8 cellular contexts compared by ENCODE assay signal in the genomic region with DNA sequence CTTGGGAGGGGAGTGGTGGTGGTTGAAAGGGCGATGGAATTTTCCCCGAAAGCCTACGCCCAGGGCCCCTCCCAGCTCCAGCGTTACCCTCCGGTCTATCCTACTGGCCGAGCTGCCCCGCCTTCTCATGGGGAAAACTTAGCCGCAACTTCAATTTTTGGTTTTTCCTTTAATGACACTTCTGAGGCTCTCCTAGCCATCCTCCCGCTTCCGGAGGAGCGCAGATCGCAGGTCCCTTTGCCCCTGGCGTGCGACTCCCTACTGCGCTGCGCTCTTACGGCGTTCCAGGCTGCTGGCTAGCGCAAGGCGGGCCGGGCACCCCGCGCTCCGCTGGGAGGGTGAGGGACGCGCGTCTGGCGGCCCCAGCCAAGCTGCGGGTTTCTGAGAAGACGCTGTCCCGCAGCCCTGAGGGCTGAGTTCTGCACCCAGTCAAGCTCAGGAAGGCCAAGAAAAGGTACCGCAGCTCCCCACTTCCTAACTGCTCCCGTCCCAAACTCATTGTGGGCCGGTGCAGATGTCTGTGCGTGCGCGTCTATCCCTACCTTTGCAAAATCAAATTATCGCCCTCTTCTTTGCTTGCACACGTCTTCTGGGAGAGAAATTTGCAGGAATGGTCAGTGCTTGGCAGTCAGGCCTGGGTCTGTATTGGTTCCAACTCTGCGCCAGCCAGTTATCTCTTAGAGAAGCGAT. TPM values are rescaled to one million over a fixed set of nuclear protein-coding genes. Genes with fewer than 3 reads are reported as not detected.
A peak's percentile ranks its signal among the peaks of the same experiment; 100 is the strongest.
DNase-seq lines count a peak whose midpoint lies in the region; ATAC-seq and TF ChIP-seq lines count a peak whose summit lies in the region.

No MANE protein-coding gene starts in this region.

- H3K4me3 ChIP-seq in BE2C (ENCODE audit: low read depth, low read length) (peak overlapping the region; percentile 85), OCI-LY3 (ENCODE audit: low read length) (peak overlapping the region; percentile 69), skin epidermis (peak overlapping the region; percentile 62 to 88 (median 69))

- H3K27ac ChIP-seq in OCI-LY3 (ENCODE audit: low read length) (no peak overlapping the region), skin epidermis (peak overlapping the region; percentile 59 to 94 (median 83))

- no peaks in the 10 kb centered on the region; the same call in 1 of the 2 replicates for H3K4me1 ChIP-seq in BE2C
- H3K4me1 ChIP-seq in OCI-LY3 (ENCODE audit: low read length): peaks cover 14% of the 10 kb centered on the region

- peak; percentile 67 for DNase-seq in BE2C
- peak; percentile 81 for DNase-seq in astrocyte of the hippocampus (ENCODE audit: low read depth, low spot score)
- peak; percentile 69 for DNase-seq in iPS-NIHi11 (ENCODE audit: low spot score)
- no peak for DNase-seq in NCI-H526 (lab: John Stamatoyannopoulos, UW)

- H3K9ac ChIP-seq in OCI-LY3 (ENCODE audit: low read length): no peak overlapping the region

- H3K4me2 ChIP-seq in OCI-LY3 (ENCODE audit: low read length): peak overlapping the region; percentile 47

- H3K36me3 ChIP-seq in BE2C (no peaks in the 10 kb centered on the region), OCI-LY3 (replicated peaks; ENCODE audit: low read depth, low read length) (no peaks in the 10 kb centered on the region)

- peak; percentile 33 for ATAC-seq in GM18858 (IDR thresholded peaks at IDR 0.05; ENCODE audit: unreplicated experiment)
- ATAC-seq in HG02938 (IDR thresholded peaks at IDR 0.05; ENCODE audit: unreplicated experiment): peak; percentile 39

- TF ChIP-seq CTCF in BE2C (IDR thresholded peaks at IDR 0.05; ENCODE audit: low read depth, low read length) (no peak), OCI-LY3 (IDR thresholded peaks at IDR 0.05; ENCODE audit: low read depth, low read length) (no peak)

- H4K20me1 ChIP-seq in OCI-LY3 (ENCODE audit: insufficient read depth, low read length): no peaks in the 10 kb centered on the region

- H3K9me3 ChIP-seq in BE2C (no peaks in the 10 kb centered on the region), OCI-LY3 (ENCODE audit: insufficient read depth, low read length) (no peaks in the 10 kb centered on the region)

- H3K79me2 ChIP-seq in OCI-LY3 (ENCODE audit: low read length): no peaks in the 10 kb centered on the region

- H2AFZ ChIP-seq in OCI-LY3 (ENCODE audit: low read depth, low read length): no peak overlapping the region

- H3K27me3 ChIP-seq in BE2C: no peaks in the 10 kb centered on the region; the same call in 1 of the 2 replicates
- no peaks in the 10 kb centered on the region for H3K27me3 ChIP-seq in OCI-LY3 (ENCODE audit: low read depth, low read length)

RNA-seq across cellular contexts. Expression of a gene that starts 0.5 kb away (rescaled TPM):
- polyA plus RNA-seq in BE2C (2012; ENCODE audit: insufficient read depth, insufficient read length, low read depth): 1.9 TPM

Comparison
In these comparisons a context has a peak if more than half of its experiments do, and no peak if none do; other contexts are left out.
1. DNase-seq: peak in BE2C (single experiment), astrocyte of the hippocampus (single experiment) and iPS-NIHi11 (single experiment); none in NCI-H526 (0 of 2).
2. Peak in every context shown above with its lines, with median percentiles within 50 percentile points of each other: H3K4me3 ChIP-seq.